ENCODE assay signal across 21 cellular contexts in the genomic region with DNA sequence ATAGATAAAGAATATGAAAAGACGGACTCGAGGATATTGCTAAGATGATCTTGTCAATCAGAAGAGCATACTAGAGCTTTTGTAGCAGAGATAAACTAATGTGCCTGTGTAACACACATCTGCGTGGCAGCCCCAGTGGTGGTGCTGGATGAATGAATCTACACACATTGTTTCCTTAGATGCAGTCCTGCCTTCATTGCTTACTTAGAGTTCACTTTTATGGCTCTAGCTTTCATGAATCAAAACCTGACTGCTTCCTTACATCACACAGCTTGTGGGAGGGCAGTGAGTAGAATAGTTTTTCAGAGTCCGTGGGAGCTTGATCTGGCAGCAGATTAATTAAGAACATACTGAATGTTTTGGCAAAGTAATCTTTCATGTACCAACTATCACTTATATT.
A peak's percentile ranks its signal among the peaks of the same experiment; 100 is the strongest.
DNase-seq lines count a peak whose midpoint lies in the region; ATAC-seq and TF ChIP-seq lines count a peak whose summit lies in the region.
"Had no signal": no experiment of that assay in that cellular context is flagged by ENCODE, and none has a peak within 500 bp of the region (broad histone marks: within the 10 kb centered on the region; RNA-seq: fewer than 3 reads in every experiment).

No MANE protein-coding gene starts in this region.

- H3K4me1 ChIP-seq in A673 (ENCODE audit: insufficient read depth, low read length, poor library complexity, severe bottlenecking) (peaks cover 67% of the 10 kb centered on the region), GM23248 (ENCODE audit: insufficient read depth) (peaks cover 22% of the 10 kb centered on the region), Karpas-422 (ENCODE audit: low read length) (peaks cover 26% of the 10 kb centered on the region)
- H3K4me1 ChIP-seq: HAP-1 had no signal

- H3K4me2 ChIP-seq in GM23248 (ENCODE audit: unreplicated experiment) (no peak overlapping the region), Karpas-422 (ENCODE audit: low read depth, low read length, poor library complexity, severe bottlenecking) (no peak overlapping the region)

- H3K9me3 ChIP-seq in A673 (ENCODE audit: low read depth, low read length, poor library complexity, severe bottlenecking) (peaks cover 8% of the 10 kb centered on the region), GM23248 (ENCODE audit: low read depth) (no peaks in the 10 kb centered on the region), Karpas-422 (ENCODE audit: low read length) (no peaks in the 10 kb centered on the region)
- H3K9me3 ChIP-seq: gastrocnemius medialis, HAP-1, ovary, uterus had no signal

- DNase-seq in A673 (ENCODE audit: low spot score) (peak; percentile 86), GM23248 (peak; percentile 48), amniotic epithelial cell (ENCODE audit: low read depth) (peak; percentile 88), kidney glomerular epithelial cell (lab: John Stamatoyannopoulos, UW) (peak; percentile 48), Karpas-422 (no peak), T-helper 9 cell (no peak)
- no peak for DNase-seq in activated CD4-positive, alpha-beta T cell treated with anti-CD3 and anti-CD28 coated beads, Interleukin-2, amount 10 ng/mL, durations not matched to agents 24 days and 14 days
- DNase-seq: activated CD4-positive, alpha-beta T cell treated with anti-CD3 and anti-CD28 coated beads for 36 hours; CD4-positive, CD25-positive, alpha-beta regulatory T cell; gastrocnemius medialis; GF-D8; kidney; naive thymus-derived CD8-positive, alpha-beta T cell; NCI-H1105; NCI-H510A treated with DMSO at 0.1 percent for 48 hours; ovary; sigmoid colon; uterus had no signal

- intact Hi-C loops in A673 (cut with micrococcal nuclease; ENCODE audit: unreplicated experiment) = no loop called here
- intact Hi-C loops in activated CD4-positive, alpha-beta T cell treated with anti-CD3 and anti-CD28 coated beads, Interleukin-2, amount 10 ng/mL, durations not matched to agents 24 days and 14 days (cut with micrococcal nuclease) = no loop called here

- H3K4me1 Mint-ChIP-seq in activated CD4-positive, alpha-beta T cell treated with anti-CD3 and anti-CD28 coated beads, Interleukin-2, amount 10 ng/mL, durations not matched to agents 24 days and 14 days = peaks cover 3% of the 10 kb centered on the region
- H3K4me1 Mint-ChIP-seq: activated CD4-positive, alpha-beta T cell treated with anti-CD3 and anti-CD28 coated beads for 36 hours had no signal

- no TSS peak for BruUV-seq in A673 (replicated peaks; lab: Mats Ljungman, UMichigan)

- H3K36me3 ChIP-seq in A673 (ENCODE audit: insufficient read depth, low read length, poor library complexity, severe bottlenecking) = no peaks in the 10 kb centered on the region
- H3K36me3 ChIP-seq in GM23248 (ENCODE audit: low read depth) = no peaks in the 10 kb centered on the region
- H3K36me3 ChIP-seq in Karpas-422 (ENCODE audit: insufficient read depth, low read length) = no peaks in the 10 kb centered on the region
- H3K36me3 ChIP-seq: gastrocnemius medialis, HAP-1, ovary, sigmoid colon, uterus had no signal

- no peak for TF ChIP-seq CTCF in A673 (conservative IDR thresholded peaks at IDR 0.05; ENCODE audit: low read depth, low read length)

- peaks cover 11% of the 10 kb centered on the region; the same call in 1 of the 2 replicates for H3F3A ChIP-seq in GM23248 (ENCODE audit: insufficient read depth)

- H3K27me3 ChIP-seq in A673 (replicated peaks; ENCODE audit: insufficient read depth, low read depth, low read length, poor library complexity) (no peaks in the 10 kb centered on the region), GM23248 (replicated peaks; ENCODE audit: insufficient read depth) (no peaks in the 10 kb centered on the region), Karpas-422 (ENCODE audit: low read length) (no peaks in the 10 kb centered on the region)
- H3K27me3 ChIP-seq: gastrocnemius medialis, ovary, sigmoid colon, uterus had no signal

- no peak overlapping the region for H3K4me3 Mint-ChIP-seq in activated CD4-positive, alpha-beta T cell treated with anti-CD3 and anti-CD28 coated beads, Interleukin-2, amount 10 ng/mL, durations not matched to agents 24 days and 14 days
- H3K4me3 Mint-ChIP-seq: activated CD4-positive, alpha-beta T cell treated with anti-CD3 and anti-CD28 coated beads for 36 hours; activated naive CD8-positive, alpha-beta T cell; CD4-positive, CD25-positive, alpha-beta regulatory T cell; naive thymus-derived CD8-positive, alpha-beta T cell had no signal

- in situ Hi-C loops in GM23248 (cut with MboI) = no loop called here

- CTCF ChIA-PET in A673 (lab: Charles Lee) = interaction anchor here (0.6 to 2.4 kb wide), 3 partner anchors 12 to 85 kb away, joined by 3 to 9 read pairs (median 3); no protein-coding TSS in a partner anchor

- H3K79me2 ChIP-seq in GM23248 (ENCODE audit: insufficient read depth) = peaks cover 11% of the 10 kb centered on the region; the same call in 1 of the 2 replicates
- H3K79me2 ChIP-seq in Karpas-422 (ENCODE audit: low read length) = peaks cover 23% of the 10 kb centered on the region

- POLR2A ChIA-PET in A673 (lab: Charles Lee; ENCODE audit: low non-redundant PET) = no interaction called here

- WGBS in GM23248 (ENCODE audit: low coverage in 1 of 2, low lambda C conversion rate in 2 of 2, missing lambda C conversion rate in 2 of 2), 2 experiments = 58 to 61% methylated on average over 4 of the region's 4 CpGs

- no peak overlapping the region for H3K9ac ChIP-seq in GM23248
- H3K9ac ChIP-seq in Karpas-422 (ENCODE audit: low read length) = no peak overlapping the region

- H3K4me3 ChIP-seq in A673 (ENCODE audit: low read depth, low read length, poor library complexity, severe bottlenecking) (no peak overlapping the region), GM23248 (no peak overlapping the region), Karpas-422 (ENCODE audit: low read length) (no peak overlapping the region)
- H3K4me3 ChIP-seq: gastrocnemius medialis, HAP-1, ovary, sigmoid colon, uterus had no signal

- no peaks in the 10 kb centered on the region for H3K36me3 Mint-ChIP-seq in activated CD4-positive, alpha-beta T cell treated with anti-CD3 and anti-CD28 coated beads, Interleukin-2, amount 10 ng/mL, durations not matched to agents 24 days and 14 days (ENCODE audit: low read depth)

- no peaks in the 10 kb centered on the region for H3K9me3 Mint-ChIP-seq in activated CD4-positive, alpha-beta T cell treated with anti-CD3 and anti-CD28 coated beads, Interleukin-2, amount 10 ng/mL, durations not matched to agents 24 days and 14 days
- H3K9me3 Mint-ChIP-seq: CD4-positive, CD25-positive, alpha-beta regulatory T cell; naive thymus-derived CD8-positive, alpha-beta T cell had no signal

- H3K9me2 ChIP-seq in GM23248 (ENCODE audit: insufficient read depth) (no peaks in the 10 kb centered on the region), Karpas-422 (replicated peaks; ENCODE audit: insufficient read depth, low read length) (no peaks in the 10 kb centered on the region)

- H2AFZ ChIP-seq in GM23248 (no peak overlapping the region), Karpas-422 (ENCODE audit: low read length) (no peak overlapping the region)

- H4K20me1 ChIP-seq in GM23248 (ENCODE audit: insufficient read depth) (peaks cover 4% of the 10 kb centered on the region; the same call in 1 of the 2 replicates), Karpas-422 (ENCODE audit: insufficient read depth, low read depth, low read length) (no peaks in the 10 kb centered on the region)

- H3K27ac ChIP-seq in A673 (ENCODE audit: low read depth, low read length, poor library complexity, severe bottlenecking) (peak overlapping the region; percentile 78), GM23248 (no peak overlapping the region), Karpas-422 (ENCODE audit: low read length) (no peak overlapping the region)
- H3K27ac ChIP-seq: gastrocnemius medialis, ovary, sigmoid colon, uterus had no signal

- H3K27me3 Mint-ChIP-seq in activated CD4-positive, alpha-beta T cell treated with anti-CD3 and anti-CD28 coated beads, Interleukin-2, amount 10 ng/mL, durations not matched to agents 24 days and 14 days = no peaks in the 10 kb centered on the region
- H3K27me3 Mint-ChIP-seq: activated CD4-positive, alpha-beta T cell treated with anti-CD3 and anti-CD28 coated beads for 36 hours; activated naive CD8-positive, alpha-beta T cell; CD4-positive, CD25-positive, alpha-beta regulatory T cell; naive thymus-derived CD8-positive, alpha-beta T cell had no signal

- ATAC-seq in GM18870 (IDR thresholded peaks at IDR 0.05; ENCODE audit: unreplicated experiment) = no peak
- ATAC-seq: activated CD4-positive, alpha-beta T cell treated with anti-CD3 and anti-CD28 coated beads for 36 hours; naive thymus-derived CD8-positive, alpha-beta T cell had no signal

- no peak overlapping the region for H3K27ac Mint-ChIP-seq in activated CD4-positive, alpha-beta T cell treated with anti-CD3 and anti-CD28 coated beads, Interleukin-2, amount 10 ng/mL, durations not matched to agents 24 days and 14 days
- H3K27ac Mint-ChIP-seq: activated CD4-positive, alpha-beta T cell treated with anti-CD3 and anti-CD28 coated beads for 36 hours; activated naive CD8-positive, alpha-beta T cell had no signal

Comparison
In these comparisons a context has a peak if more than half of its experiments do, and no peak if none do; other contexts are left out.
1. DNase-seq: peak in A673 (single experiment), GM23248 (single experiment), amniotic epithelial cell (single experiment) and kidney glomerular epithelial cell (single experiment); none in Karpas-422 (single experiment), T-helper 9 cell (single experiment) and activated CD4-positive, alpha-beta T cell treated with anti-CD3 and anti-CD28 coated beads, Interleukin-2, amount 10 ng/mL, durations not matched to agents 24 days and 14 days (single experiment).